ENCODE assay signal across 11 cellular contexts in genomic region chr19:3554254-3555083, GRCh38. TPM values are rescaled to one million over a fixed set of nuclear protein-coding genes. Genes with fewer than 3 reads are reported as not detected.
DNase-seq lines count a peak whose midpoint lies in the region; ATAC-seq and TF ChIP-seq lines count a peak whose summit lies in the region.
"Had no signal": no experiment of that assay in that cellular context is flagged by ENCODE, and none has a peak within 500 bp of the region (broad histone marks: within the 10 kb centered on the region; RNA-seq: fewer than 3 reads in every experiment).

No MANE protein-coding gene starts in this region.

- WGBS in liver = 58% methylated on average over 21 of the region's 21 CpGs

- peak overlapping the region; percentile 69 for H3K27ac Mint-ChIP-seq in activated T-helper 2 cell treated with anti-CD3 and anti-CD28 coated beads, Interferon-gamma antibody, Interleukin-2, Interleukin-4, amounts not matched to agents 10 μg/mL and 5 μg/mL and 100 μg/mL, durations not matched to agents 14 hours and 24 hours and 36 hours

- peak overlapping the region; percentile 55 for H3K4me3 Mint-ChIP-seq in activated T-helper 2 cell treated with anti-CD3 and anti-CD28 coated beads, Interferon-gamma antibody, Interleukin-2, Interleukin-4, amounts not matched to agents 10 μg/mL and 5 μg/mL and 100 μg/mL, durations not matched to agents 14 hours and 24 hours and 36 hours (ENCODE audit: low read depth)

- 0 out of 2 replicates have a peak overlapping the region, but pooled peaks have one; percentile 13 for H3K27ac ChIP-seq in 22Rv1
- H3K27ac ChIP-seq in liver (ENCODE audit: low read depth in 1 of 2, low read length in 2 of 2) = peak overlapping the region; percentile 32 to 55
- H3K27ac ChIP-seq: cardiac muscle cell had no signal

- no peak for TF ChIP-seq RAD21 in liver (IDR thresholded peaks at IDR 0.05)

- H3K4me1 ChIP-seq in liver (ENCODE audit: control insufficient read depth in 4 of 4, insufficient read depth in 4 of 4, low read length in 3 of 4) = peaks cover 9 to 44% (median 25%) of the 10 kb centered on the region in 4 donors

- peaks cover 0 to 6% (median 1%) of the 10 kb centered on the region in 4 donors for H3K36me3 ChIP-seq in liver (ENCODE audit: control insufficient read depth in 4 of 4, insufficient read depth in 3 of 4, low read depth in 1 of 4, low read length in 3 of 4)
- H3K36me3 ChIP-seq: cardiac muscle cell had no signal

- H3K27me3 Mint-ChIP-seq in activated T-helper 2 cell treated with anti-CD3 and anti-CD28 coated beads, Interferon-gamma antibody, Interleukin-2, Interleukin-4, amounts not matched to agents 10 μg/mL and 5 μg/mL and 100 μg/mL, durations not matched to agents 14 hours and 24 hours and 36 hours (ENCODE audit: low read depth) = no peaks in the 10 kb centered on the region

- H3K4me1 Mint-ChIP-seq in activated T-helper 2 cell treated with anti-CD3 and anti-CD28 coated beads, Interferon-gamma antibody, Interleukin-2, Interleukin-4, amounts not matched to agents 10 μg/mL and 5 μg/mL and 100 μg/mL, durations not matched to agents 14 hours and 24 hours and 36 hours (ENCODE audit: low read depth) = peaks cover 35% of the 10 kb centered on the region

- no peak overlapping the region for H3K4me3 ChIP-seq in liver (ENCODE audit: low read depth in 1 of 3, low read length in 3 of 3)
- H3K4me3 ChIP-seq: cardiac muscle cell had no signal

- no peaks in the 10 kb centered on the region for H3K9me3 ChIP-seq in liver (ENCODE audit: control insufficient read depth in 4 of 4, low read length in 3 of 4)

- H3K36me3 Mint-ChIP-seq in activated T-helper 2 cell treated with anti-CD3 and anti-CD28 coated beads, Interferon-gamma antibody, Interleukin-2, Interleukin-4, amounts not matched to agents 10 μg/mL and 5 μg/mL and 100 μg/mL, durations not matched to agents 14 hours and 24 hours and 36 hours (ENCODE audit: low read depth) = peaks cover 18% of the 10 kb centered on the region

- no peaks in the 10 kb centered on the region for H3K27me3 ChIP-seq in liver (ENCODE audit: control insufficient read depth in 4 of 4, insufficient read depth in 4 of 4, low read length in 3 of 4)
- H3K27me3 ChIP-seq: cardiac muscle cell had no signal

- no peak for ATAC-seq in HG03135 (IDR thresholded peaks at IDR 0.05; ENCODE audit: unreplicated experiment)
- ATAC-seq in HG03039 (IDR thresholded peaks at IDR 0.05; ENCODE audit: unreplicated experiment) = no peak
- ATAC-seq: left cardiac atrium, Right ventricle myocardium inferior had no signal

- TF ChIP-seq CTCF in 22Rv1 (IDR thresholded peaks at IDR 0.05) = no peak
- TF ChIP-seq CTCF in liver (IDR thresholded peaks at IDR 0.05; ENCODE audit: low read depth, low read length, missing input control) = no peak

- intact Hi-C loops in activated T-helper 2 cell treated with anti-CD3 and anti-CD28 coated beads, Interferon-gamma antibody, Interleukin-2, Interleukin-4, amounts not matched to agents 10 μg/mL and 5 μg/mL and 100 μg/mL, durations not matched to agents 14 hours and 24 hours and 36 hours (cut with micrococcal nuclease) = loop anchor here (5.0 kb wide), 1 partner anchor 73 kb away; the partner anchor contains the start of gene CACTIN
- intact Hi-C loops in posterior vena cava (cut with DNase I) = no loop called here

- peak; percentile 56 to 64 for DNase-seq in Kasumi-1 (lab: John Stamatoyannopoulos, UW)
- DNase-seq in activated T-helper 2 cell treated with anti-CD3 and anti-CD28 coated beads, Interferon-gamma antibody, Interleukin-2, Interleukin-4, amounts not matched to agents 10 μg/mL and 5 μg/mL and 100 μg/mL, durations not matched to agents 14 hours and 24 hours and 36 hours (ENCODE audit: low spot score) = peak; percentile 25
- no peak for DNase-seq in COLO668 (lab: John Stamatoyannopoulos, UW; ENCODE audit: unreplicated experiment)
- DNase-seq in posterior vena cava (ENCODE audit: low spot score) = no peak
- DNase-seq: left cardiac atrium had no signal

- H3K9ac ChIP-seq in liver (ENCODE audit: low read depth in 1 of 2, low read length in 2 of 2) = peak overlapping the region in 1 of 2 donors; percentile 38

- H3K9me3 Mint-ChIP-seq in activated T-helper 2 cell treated with anti-CD3 and anti-CD28 coated beads, Interferon-gamma antibody, Interleukin-2, Interleukin-4, amounts not matched to agents 10 μg/mL and 5 μg/mL and 100 μg/mL, durations not matched to agents 14 hours and 24 hours and 36 hours = no peaks in the 10 kb centered on the region

TF ChIP-seq in liver, 16 proteins besides CTCF, POLR2A, EP300 and RAD21:
- TF ChIP-seq MAX (IDR thresholded peaks at IDR 0.05) (no peak), HNF4A (conservative IDR thresholded peaks at IDR 0.05) (peak; percentile 32 to 45), RXRA (IDR thresholded peaks at IDR 0.05) (peak; percentile 27 to 43), SP1 (IDR thresholded peaks at IDR 0.05) (no peak), REST (IDR thresholded peaks at IDR 0.05) (peak; percentile 24), JUND (IDR thresholded peaks at IDR 0.05) (peak in 1 of 2 donors; percentile 13), GABPA (IDR thresholded peaks at IDR 0.05 in 1 of 2, conservative IDR thresholded peaks at IDR 0.05 in 1 of 2) (peak; percentile 66 to 69)

RNA-seq across cellular contexts. Expression of gene MFSD12, which starts 2.9 kb away (rescaled TPM):
- total RNA-seq in activated T-helper 2 cell treated with anti-CD3 and anti-CD28 coated beads, Interferon-gamma antibody, Interleukin-2, Interleukin-4, amounts not matched to agents 10 μg/mL and 5 μg/mL and 100 μg/mL, durations not matched to agents 14 hours and 24 hours and 36 hours = 93.7 and 94.1 TPM in 2 replicates
- total RNA-seq in liver (10 to 100 TPM; 21.7 to 43.6 TPM), posterior vena cava (10 to 100 TPM; 49.6 to 52.7 TPM)
- 10 to 100 TPM in 1 of 2 donors, 1 to 10 TPM in 1; 9.4 to 27.5 TPM for polyA plus RNA-seq in liver

RNA-seq across cellular contexts. Expression of gene TEKTIP1, which starts 15.5 kb away (rescaled TPM):
- 2.0 and 2.5 TPM in 2 replicates for total RNA-seq in activated T-helper 2 cell treated with anti-CD3 and anti-CD28 coated beads, Interferon-gamma antibody, Interleukin-2, Interleukin-4, amounts not matched to agents 10 μg/mL and 5 μg/mL and 100 μg/mL, durations not matched to agents 14 hours and 24 hours and 36 hours
- total RNA-seq in liver = under 1 TPM in 1 of 2 donors, not detected in 1; 0.17 TPM
- not detected for polyA plus RNA-seq in liver
- 1 to 10 TPM in 1 of 2 donors, under 1 TPM in 1; 0.90 to 2.6 TPM for total RNA-seq in posterior vena cava
- total RNA-seq: Right ventricle myocardium inferior had no signal

RNA-seq across cellular contexts. Expression of gene HMG20B, which starts 18.3 kb away (rescaled TPM):
- total RNA-seq in activated T-helper 2 cell treated with anti-CD3 and anti-CD28 coated beads, Interferon-gamma antibody, Interleukin-2, Interleukin-4, amounts not matched to agents 10 μg/mL and 5 μg/mL and 100 μg/mL, durations not matched to agents 14 hours and 24 hours and 36 hours = 55.3 and 66.3 TPM in 2 replicates
- total RNA-seq in liver (10 to 100 TPM; 28.6 to 35.1 TPM), posterior vena cava (100 to 1,000 TPM in 1 of 2 donors, 10 to 100 TPM in 1; 96.8 to 111 TPM)
- polyA plus RNA-seq in liver = 10 to 100 TPM; 29.3 to 31.7 TPM

RNA-seq across cellular contexts. Expression of gene GIPC3, which starts 30.8 kb away (rescaled TPM):
- total RNA-seq in activated T-helper 2 cell treated with anti-CD3 and anti-CD28 coated beads, Interferon-gamma antibody, Interleukin-2, Interleukin-4, amounts not matched to agents 10 μg/mL and 5 μg/mL and 100 μg/mL, durations not matched to agents 14 hours and 24 hours and 36 hours = 0.16 and 0.32 TPM in 2 replicates
- total RNA-seq in liver (under 1 TPM; 0.23 to 0.25 TPM), posterior vena cava (10 to 100 TPM; 13.9 to 14.6 TPM)
- under 1 TPM; 0.25 to 0.95 TPM for polyA plus RNA-seq in liver

RNA-seq across cellular contexts. Expression of gene FZR1, which starts 48.4 kb away (rescaled TPM):
- 44.3 and 49.2 TPM in 2 replicates for total RNA-seq in activated T-helper 2 cell treated with anti-CD3 and anti-CD28 coated beads, Interferon-gamma antibody, Interleukin-2, Interleukin-4, amounts not matched to agents 10 μg/mL and 5 μg/mL and 100 μg/mL, durations not matched to agents 14 hours and 24 hours and 36 hours
- total RNA-seq in liver (10 to 100 TPM; 17.0 to 27.3 TPM), posterior vena cava (10 to 100 TPM; 29.0 to 29.5 TPM)
- polyA plus RNA-seq in liver = 10 to 100 TPM; 18.0 to 22.5 TPM

Comparison
In these comparisons a context has a peak if more than half of its experiments do, and no peak if none do; other contexts are left out.
1. DNase-seq: peak in Kasumi-1 (2 of 2) and activated T-helper 2 cell treated with anti-CD3 and anti-CD28 coated beads, Interferon-gamma antibody, Interleukin-2, Interleukin-4, amounts not matched to agents 10 μg/mL and 5 μg/mL and 100 μg/mL, durations not matched to agents 14 hours and 24 hours and 36 hours (single experiment); none in COLO668 (single experiment) and posterior vena cava (single experiment).